8 cellular contexts compared by ENCODE assay signal in genomic region chr19:1725100-1726064, GRCh38. TPM values are rescaled to one million over a fixed set of nuclear protein-coding genes. Genes with fewer than 3 reads are reported as not detected.
DNase-seq lines count a peak whose midpoint lies in the region; ATAC-seq, FAIRE-seq and TF ChIP-seq lines count a peak whose summit lies in the region.

No MANE protein-coding gene starts in this region.

- H3K4me3 Mint-ChIP-seq in activated naive CD4-positive, alpha-beta T cell treated with anti-CD3 and anti-CD28 coated beads, Interleukin-2, amount 10 ng/mL, durations not matched to agents 7 days and 5 days, result peak overlapping the region; percentile 58
- H3K4me3 Mint-ChIP-seq in glutamatergic neuron (ENCODE audit: unreplicated experiment), result peak overlapping the region; percentile 46

- WGBS in pancreas, 2 donors, result 10 to 16% methylated on average over 51 to 90 of the region's 90 CpGs

- ATAC-seq in pancreas, result peak; percentile 87 to 97 (median 92)
- no peak for ATAC-seq in HG02642 (IDR thresholded peaks at IDR 0.05; ENCODE audit: poor library complexity, unreplicated experiment)
- no peak for ATAC-seq in HG02870 (IDR thresholded peaks at IDR 0.05; ENCODE audit: unreplicated experiment)

- FAIRE-seq in pancreas (lab: Jason Lieb, UNC), result no peak

- H3K27ac Mint-ChIP-seq in activated naive CD4-positive, alpha-beta T cell treated with anti-CD3 and anti-CD28 coated beads, Interleukin-2, amount 10 ng/mL, durations not matched to agents 7 days and 5 days, result no peak overlapping the region
- no peak overlapping the region for H3K27ac Mint-ChIP-seq in glutamatergic neuron (ENCODE audit: unreplicated experiment)

- DNase-seq in GM03348 (ENCODE audit: low spot score), result peak; percentile 100
- peak; percentile 31 for DNase-seq in NCI-H2171 (lab: John Stamatoyannopoulos, UW)
- DNase-seq in activated naive CD4-positive, alpha-beta T cell treated with anti-CD3 and anti-CD28 coated beads, Interleukin-2, amount 10 ng/mL, durations not matched to agents 7 days and 5 days, result peak; percentile 57
- DNase-seq in glutamatergic neuron, result peak; percentile 90
- DNase-seq in pancreas, result peak in 5 of 6 donors; percentile 49 to 87 (median 76)
- no peak for DNase-seq in SKM-1 treated with dmso at 0.1 percent for 144 hours (lab: John Stamatoyannopoulos, UW; ENCODE audit: unreplicated experiment)

- peaks cover 0 to 9% (median 2%) of the 10 kb centered on the region in 4 donors for H3K27me3 ChIP-seq in pancreas

- CTCF ChIA-PET in activated naive CD4-positive, alpha-beta T cell treated with anti-CD3 and anti-CD28 coated beads, Interleukin-2, amount 10 ng/mL, durations not matched to agents 7 days and 5 days (lab: Charles Lee), result no interaction called here

- TF ChIP-seq CTCF in glutamatergic neuron (IDR thresholded peaks at IDR 0.05; ENCODE audit: partially characterized antibody, unreplicated experiment) (no peak), pancreas (IDR thresholded peaks at IDR 0.05) (no peak)

- intact Hi-C loops in pancreas (cut with DNase I), result no loop called here

- H3K4me1 ChIP-seq in pancreas, result peaks cover 0 to 7% (median 5%) of the 10 kb centered on the region in 3 donors

- H3K36me3 Mint-ChIP-seq in activated naive CD4-positive, alpha-beta T cell treated with anti-CD3 and anti-CD28 coated beads, Interleukin-2, amount 10 ng/mL, durations not matched to agents 7 days and 5 days, result no peaks in the 10 kb centered on the region
- H3K36me3 Mint-ChIP-seq in glutamatergic neuron (ENCODE audit: unreplicated experiment), result no peaks in the 10 kb centered on the region

- H3K36me3 ChIP-seq in pancreas, result no peaks in the 10 kb centered on the region

- H3K27me3 Mint-ChIP-seq in activated naive CD4-positive, alpha-beta T cell treated with anti-CD3 and anti-CD28 coated beads, Interleukin-2, amount 10 ng/mL, durations not matched to agents 7 days and 5 days, result peaks cover 90% of the 10 kb centered on the region
- peaks cover 10% of the 10 kb centered on the region for H3K27me3 Mint-ChIP-seq in glutamatergic neuron (ENCODE audit: unreplicated experiment)

- H3K4me3 ChIP-seq in pancreas, result peak overlapping the region in 3 of 4 donors; percentile 5 to 45 (median 38)

- H3K4me1 Mint-ChIP-seq in activated naive CD4-positive, alpha-beta T cell treated with anti-CD3 and anti-CD28 coated beads, Interleukin-2, amount 10 ng/mL, durations not matched to agents 7 days and 5 days, result peaks cover 10% of the 10 kb centered on the region
- H3K4me1 Mint-ChIP-seq in glutamatergic neuron (ENCODE audit: low read depth, unreplicated experiment), result peaks cover 17% of the 10 kb centered on the region

- H3K27ac ChIP-seq in pancreas, result no peak overlapping the region

- peaks cover 5% of the 10 kb centered on the region for H3K9me3 Mint-ChIP-seq in activated naive CD4-positive, alpha-beta T cell treated with anti-CD3 and anti-CD28 coated beads, Interleukin-2, amount 10 ng/mL, durations not matched to agents 7 days and 5 days
- peaks cover 12% of the 10 kb centered on the region for H3K9me3 Mint-ChIP-seq in glutamatergic neuron (ENCODE audit: unreplicated experiment)

- H3K9me3 ChIP-seq in pancreas, result no peaks in the 10 kb centered on the region

RNA-seq across cellular contexts. Expression of gene ONECUT3, which starts 27.9 kb away (rescaled TPM):
- total RNA-seq in glutamatergic neuron (ENCODE audit: unreplicated experiment) (15.4 TPM), pancreas (under 1 TPM in 1 of 6 donors, not detected in 5; 0.13 TPM)
- not detected for polyA plus RNA-seq in pancreas

Comparison
In these comparisons a context has a peak if more than half of its experiments do, and no peak if none do; other contexts are left out.
1. ATAC-seq: peak in pancreas (4 of 4); none in HG02642 (single experiment) and HG02870 (single experiment).
2. RNA of gene ONECUT3, which starts 27.9 kb away (total RNA-seq): 15.4 TPM in glutamatergic neuron (single experiment); 0.13 TPM in pancreas; every median in the first group is over 10 times any median in the second.